In the genomic region with DNA sequence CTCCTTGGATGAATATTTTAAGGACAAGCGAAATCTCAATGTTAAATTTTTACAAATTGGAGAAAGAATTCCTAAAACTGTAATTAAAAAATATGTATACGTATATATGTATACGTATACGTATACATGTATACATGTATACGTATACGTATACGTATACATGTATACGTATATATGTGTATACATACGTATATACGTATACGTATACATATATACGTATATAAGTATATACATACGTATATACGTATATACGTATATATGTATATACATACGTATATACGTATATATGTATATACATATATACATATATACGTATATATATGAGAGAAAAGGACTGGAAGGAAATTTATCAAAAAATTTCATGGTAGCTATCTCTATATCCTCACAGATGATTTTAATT, we compare ENCODE assay signal across 23 cellular contexts.
DNase-seq lines count a peak whose midpoint lies in the region; ATAC-seq and FAIRE-seq lines count a peak whose summit lies in the region.
"Had no signal": no experiment of that assay in that cellular context is flagged by ENCODE, and none has a peak within 500 bp of the region (broad histone marks: within the 10 kb centered on the region; RNA-seq: fewer than 3 reads in every experiment).

No MANE protein-coding gene starts in this region.

- DNase-seq in small intestine (no peak), KBM-7 (no peak), NCI-H2107 (lab: John Stamatoyannopoulos, UW) (no peak)
- DNase-seq: AML-193; Caco-2; CD4-positive, alpha-beta T cell; DND-41; EL; HCEC 1CT; IMR-90 had no signal

- in situ Hi-C loops in KBM-7 (cut with MboI; ENCODE audit: low pct_unique_long_range_greater_than_20kb, low sequenced_read_pairs): no loop called here

- no peaks in the 10 kb centered on the region for H3K27me3 ChIP-seq in small intestine (ENCODE audit: control insufficient read depth in 2 of 2, insufficient read depth in 2 of 2, low read length in 2 of 2)

- H3K36me3 ChIP-seq in small intestine (ENCODE audit: control insufficient read depth in 2 of 2, insufficient read depth in 2 of 2, low read length in 2 of 2): no peaks in the 10 kb centered on the region

- no peak overlapping the region for H3K4me3 ChIP-seq in small intestine (ENCODE audit: low read depth in 1 of 2, low read length in 2 of 2)
- H3K4me3 ChIP-seq: A549, GM23338 had no signal

- H3K27ac ChIP-seq in small intestine (ENCODE audit: low read depth in 1 of 2, low read length in 1 of 2): no peak overlapping the region
- H3K27ac ChIP-seq: A549, C4-2B, KMS-11 had no signal

- no peak for ATAC-seq in HG03097 (IDR thresholded peaks at IDR 0.05; ENCODE audit: low FRiP score, unreplicated experiment)
- ATAC-seq: A549, GM23338 had no signal

- FAIRE-seq in G401.6 (lab: Jason Lieb, UNC): peak; percentile 76
- peak; percentile 77 for FAIRE-seq in TTC549 (lab: Jason Lieb, UNC)
- peak; percentile 67 for FAIRE-seq in endometrium (lab: Jason Lieb, UNC)
- FAIRE-seq in small intestine (lab: Jason Lieb, UNC): peak; percentile 53
- FAIRE-seq: A549, D721Med, GM12891, GM19239, H54, HTR-8/SVneo had no signal

- no peaks in the 10 kb centered on the region for H3K4me1 ChIP-seq in small intestine (ENCODE audit: control insufficient read depth in 2 of 2, insufficient read depth in 1 of 2, low read depth in 1 of 2, low read length in 1 of 2)
- H3K4me1 ChIP-seq: A549, Caco-2 had no signal

- 95 to 96% (median 95%) methylated on average over 18 of the region's 18 CpGs for WGBS in small intestine, 3 donors

- H3K9me3 ChIP-seq in small intestine (ENCODE audit: control insufficient read depth, low read depth): no peaks in the 10 kb centered on the region
- H3K9me3 ChIP-seq: Caco-2 had no signal
